ENCODE assay signal across 1 cellular context in genomic region chr12:8577879-8578278, GRCh38.
TF ChIP-seq lines count a peak whose summit lies in the region.

No MANE protein-coding gene starts in this region.

TF ChIP-seq in HepG2, 621 proteins besides CTCF, POLR2A, EP300 and RAD21 (continued from another document):
- TF ChIP-seq, protein P1, sequence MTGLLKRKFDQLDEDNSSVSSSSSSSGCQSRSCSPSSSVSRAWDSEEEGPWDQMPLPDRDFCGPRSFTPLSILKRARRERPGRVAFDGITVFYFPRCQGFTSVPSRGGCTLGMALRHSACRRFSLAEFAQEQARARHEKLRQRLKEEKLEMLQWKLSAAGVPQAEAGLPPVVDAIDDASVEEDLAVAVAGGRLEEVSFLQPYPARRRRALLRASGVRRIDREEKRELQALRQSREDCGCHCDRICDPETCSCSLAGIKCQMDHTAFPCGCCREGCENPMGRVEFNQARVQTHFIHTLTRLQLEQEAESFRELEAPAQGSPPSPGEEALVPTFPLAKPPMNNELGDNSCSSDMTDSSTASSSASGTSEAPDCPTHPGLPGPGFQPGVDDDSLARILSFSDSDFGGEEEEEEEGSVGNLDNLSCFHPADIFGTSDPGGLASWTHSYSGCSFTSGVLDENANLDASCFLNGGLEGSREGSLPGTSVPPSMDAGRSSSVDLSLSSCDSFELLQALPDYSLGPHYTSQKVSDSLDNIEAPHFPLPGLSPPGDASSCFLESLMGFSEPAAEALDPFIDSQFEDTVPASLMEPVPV (CRISPR knock-in tag; IDR thresholded peaks at IDR 0.05), result no peak
- TF ChIP-seq ZNF773 (CRISPR knock-in tag; IDR thresholded peaks at IDR 0.05; ENCODE audit: borderline replicate concordance), result no peak
- no peak for TF ChIP-seq ZNF879 (CRISPR knock-in tag; IDR thresholded peaks at IDR 0.05)
- TF ChIP-seq ZNF264 (CRISPR knock-in tag; IDR thresholded peaks at IDR 0.05), result no peak
- TF ChIP-seq ZC3H4 (CRISPR knock-in tag; IDR thresholded peaks at IDR 0.05; ENCODE audit: borderline replicate concordance), result no peak
- no peak for TF ChIP-seq ZNF816 (CRISPR knock-in tag; IDR thresholded peaks at IDR 0.05; ENCODE audit: borderline replicate concordance)
- TF ChIP-seq FOXA1 (IDR thresholded peaks at IDR 0.05), result no peak
- no peak for TF ChIP-seq FOXA1 (CRISPR knock-in tag; IDR thresholded peaks at IDR 0.05)
